Comparison of ENCODE assay signal across 14 cellular contexts in genomic region chr9:137175345-137175961, GRCh38. TPM values are rescaled to one million over a fixed set of nuclear protein-coding genes. Genes with fewer than 3 reads are reported as not detected.
DNase-seq lines count a peak whose midpoint lies in the region; ATAC-seq and TF ChIP-seq lines count a peak whose summit lies in the region.
"Had no signal": no experiment of that assay in that cellular context is flagged by ENCODE, and none has a peak within 500 bp of the region (broad histone marks: within the 10 kb centered on the region; RNA-seq: fewer than 3 reads in every experiment).

No MANE protein-coding gene starts in this region.

- no peaks in the 10 kb centered on the region for H3K9me3 Mint-ChIP-seq in CD4-positive, alpha-beta T cell
- H3K9me3 Mint-ChIP-seq: activated naive CD8-positive, alpha-beta T cell treated with anti-CD3 and anti-CD28 coated beads, Interleukin-2, amount 10 ng/mL, durations not matched to agents 7 days and 5 days; naive thymus-derived CD4-positive, alpha-beta T cell had no signal

- ATAC-seq in CD4-positive, alpha-beta T cell (ENCODE audit: poor library complexity) = peak; percentile 18
- ATAC-seq: naive thymus-derived CD4-positive, alpha-beta T cell had no signal

- 48% methylated on average over 33 of the region's 33 CpGs for WGBS in liver

- H3K27me3 ChIP-seq in CD4-positive, alpha-beta T cell (ENCODE audit: control insufficient read depth, insufficient read depth, low read length) = peaks cover 30% of the 10 kb centered on the region
- H3K27me3 ChIP-seq in liver (ENCODE audit: control insufficient read depth in 4 of 4, insufficient read depth in 4 of 4, low read length in 3 of 4) = peaks cover 0 to 1% (median 0%) of the 10 kb centered on the region in 4 donors

- H3K4me1 ChIP-seq in liver (ENCODE audit: control insufficient read depth in 4 of 4, insufficient read depth in 4 of 4, low read length in 3 of 4) = no peaks in the 10 kb centered on the region

- H3K27ac ChIP-seq in CD4-positive, alpha-beta T cell (ENCODE audit: low read depth, low read length) = no peak overlapping the region
- H3K27ac ChIP-seq in liver (ENCODE audit: low read depth in 1 of 2, low read length in 2 of 2) = no peak overlapping the region
- H3K27ac ChIP-seq: thoracic aorta had no signal

- intact Hi-C loops in CD4-positive, alpha-beta T cell (cut with DNase I, micrococcal nuclease) = loop anchor here in 1 of 2 experiments (10.0 kb wide), 1 partner anchor 51 kb away; no protein-coding TSS in a partner anchor

- in situ Hi-C loops in GM13977 (cut with MboI; ENCODE audit: low pct_unique_long_range_greater_than_20kb, low sequenced_read_pairs, unreplicated experiment) (no loop called here), astrocyte of the cerebellum (cut with HindIII; ENCODE audit: low sequenced_read_pairs) (no loop called here)

- no peak overlapping the region for H3K9ac ChIP-seq in liver (ENCODE audit: low read depth in 1 of 2, low read length in 2 of 2)

- no peak for TF ChIP-seq RAD21 in liver (IDR thresholded peaks at IDR 0.05)

- H3K27me3 Mint-ChIP-seq in CD4-positive, alpha-beta T cell = peaks cover 3% of the 10 kb centered on the region

- H3K4me1 Mint-ChIP-seq in CD4-positive, alpha-beta T cell (ENCODE audit: low read depth) = peaks cover 4% of the 10 kb centered on the region
- H3K4me1 Mint-ChIP-seq: activated naive CD8-positive, alpha-beta T cell treated with anti-CD3 and anti-CD28 coated beads, Interleukin-2, amount 10 ng/mL, durations not matched to agents 7 days and 5 days had no signal

- CTCF ChIA-PET in CD4-positive, alpha-beta T cell (lab: Charles Lee) = no interaction called here

- H3K36me3 Mint-ChIP-seq in CD4-positive, alpha-beta T cell (ENCODE audit: low read depth) = peaks cover 17% of the 10 kb centered on the region

- TF ChIP-seq CTCF in CD4-positive, alpha-beta T cell (IDR thresholded peaks at IDR 0.05) = peak; percentile 34
- peak; percentile 31 for TF ChIP-seq CTCF in GM13977 (IDR thresholded peaks at IDR 0.05; ENCODE audit: extremely low read depth, insufficient read depth, missing control alignments)
- TF ChIP-seq CTCF in astrocyte of the cerebellum (IDR thresholded peaks at IDR 0.05; ENCODE audit: low read depth, low read length, missing control alignments) = peak; percentile 20
- peak; percentile 2 for TF ChIP-seq CTCF in liver (IDR thresholded peaks at IDR 0.05; ENCODE audit: low read depth, low read length, missing input control)

- H3K36me3 ChIP-seq in liver (ENCODE audit: control insufficient read depth in 4 of 4, insufficient read depth in 3 of 4, low read depth in 1 of 4, low read length in 3 of 4) = peaks cover 4 to 21% (median 9%) of the 10 kb centered on the region in 4 donors

- H3K4me3 ChIP-seq in astrocyte of the cerebellum (ENCODE audit: low read depth, low read length) = no peak overlapping the region
- no peak overlapping the region for H3K4me3 ChIP-seq in liver (ENCODE audit: low read depth in 1 of 3, low read length in 3 of 3)
- H3K4me3 ChIP-seq: skin epidermis, thoracic aorta had no signal

- POLR2A ChIA-PET in CD4-positive, alpha-beta T cell (lab: Charles Lee) = no interaction called here

- DNase-seq in CD4-positive, alpha-beta T cell = no peak
- no peak for DNase-seq in GM13977 (ENCODE audit: low spot score)
- DNase-seq in astrocyte of the cerebellum (ENCODE audit: low read depth) = no peak
- no peak for DNase-seq in SKM-1 treated with dmso at 0.1 percent for 144 hours (lab: John Stamatoyannopoulos, UW; ENCODE audit: unreplicated experiment)
- no peak for DNase-seq in DMS114 treated with DMSO at 0.1 percent for 48 hours (lab: John Stamatoyannopoulos, UW; ENCODE audit: unreplicated experiment)
- no peak for DNase-seq in DMS 273 treated with DMSO at 0.1 percent for 48 hours (lab: John Stamatoyannopoulos, UW)
- DNase-seq in NCI-H82 treated with DMSO at 0.1 percent for 48 hours (lab: John Stamatoyannopoulos, UW; ENCODE audit: unreplicated experiment) = no peak
- DNase-seq: activated naive CD8-positive, alpha-beta T cell treated with anti-CD3 and anti-CD28 coated beads, Interleukin-2, amount 10 ng/mL, durations not matched to agents 7 days and 5 days; naive thymus-derived CD4-positive, alpha-beta T cell; T1000 had no signal

- no peak overlapping the region for H3K27ac Mint-ChIP-seq in CD4-positive, alpha-beta T cell
- H3K27ac Mint-ChIP-seq: activated naive CD8-positive, alpha-beta T cell treated with anti-CD3 and anti-CD28 coated beads, Interleukin-2, amount 10 ng/mL, durations not matched to agents 7 days and 5 days had no signal

- no peak overlapping the region for H3K4me3 Mint-ChIP-seq in CD4-positive, alpha-beta T cell
- H3K4me3 Mint-ChIP-seq: activated naive CD8-positive, alpha-beta T cell treated with anti-CD3 and anti-CD28 coated beads, Interleukin-2, amount 10 ng/mL, durations not matched to agents 7 days and 5 days had no signal

- H3K9me3 ChIP-seq in CD4-positive, alpha-beta T cell (ENCODE audit: control insufficient read depth, low read length) = no peaks in the 10 kb centered on the region
- H3K9me3 ChIP-seq in liver (ENCODE audit: control insufficient read depth in 4 of 4, low read length in 3 of 4) = no peaks in the 10 kb centered on the region
- H3K9me3 ChIP-seq: thoracic aorta had no signal

TF ChIP-seq in liver, 16 proteins besides CTCF, POLR2A, EP300 and RAD21:
- no peak for TF ChIP-seq YY1 (IDR thresholded peaks at IDR 0.05)
- TF ChIP-seq RXRA (IDR thresholded peaks at IDR 0.05) = no peak
- no peak for TF ChIP-seq TAF1 (conservative IDR thresholded peaks at IDR 0.05)
- TF ChIP-seq SP1 (IDR thresholded peaks at IDR 0.05) = no peak
- TF ChIP-seq GABPA (IDR thresholded peaks at IDR 0.05 in 1 of 2, conservative IDR thresholded peaks at IDR 0.05 in 1 of 2) = no peak
- TF ChIP-seq REST (IDR thresholded peaks at IDR 0.05) = no peak
- no peak for TF ChIP-seq HNF4G (IDR thresholded peaks at IDR 0.05)
TF ChIP-seq in liver: peak in this region for 0.

RNA-seq across cellular contexts. Expression of gene TMEM210, which starts 3.6 kb away (rescaled TPM):
- not detected for total RNA-seq in CD4-positive, alpha-beta T cell
- not detected for total RNA-seq in liver
- polyA plus RNA-seq in liver = not detected
- total RNA-seq: activated CD8-positive, alpha-beta memory T cell treated with anti-CD3 and anti-CD28 coated beads for 36 hours; activated naive CD8-positive, alpha-beta T cell treated with anti-CD3 and anti-CD28 coated beads, Interleukin-2, amount 10 ng/mL, durations not matched to agents 7 days and 5 days; naive thymus-derived CD4-positive, alpha-beta T cell; thoracic aorta had no signal
- polyA plus RNA-seq: naive thymus-derived CD4-positive, alpha-beta T cell had no signal

RNA-seq across cellular contexts. Expression of gene LRRC26, which starts 5.6 kb away (rescaled TPM):
- total RNA-seq in CD4-positive, alpha-beta T cell = not detected
- total RNA-seq in liver = under 1 TPM in 1 of 2 donors, not detected in 1; 0.17 TPM
- under 1 TPM in 1 of 2 donors, not detected in 1; 0.09 TPM for polyA plus RNA-seq in liver
- total RNA-seq: activated CD8-positive, alpha-beta memory T cell treated with anti-CD3 and anti-CD28 coated beads for 36 hours; activated naive CD8-positive, alpha-beta T cell treated with anti-CD3 and anti-CD28 coated beads, Interleukin-2, amount 10 ng/mL, durations not matched to agents 7 days and 5 days; thoracic aorta had no signal
- polyA plus RNA-seq: naive thymus-derived CD4-positive, alpha-beta T cell had no signal

RNA-seq across cellular contexts. Expression of gene ANAPC2, which starts 12.9 kb away (rescaled TPM):
- total RNA-seq in CD4-positive, alpha-beta T cell = 100 to 1,000 TPM; 144 to 149 TPM
- 10 to 100 TPM; 19.4 to 32.6 TPM for total RNA-seq in liver
- 10 to 100 TPM in 1 of 2 donors, 1 to 10 TPM in 1; 9.3 to 19.9 TPM for polyA plus RNA-seq in liver

RNA-seq across cellular contexts. Expression of gene SSNA1, which starts 13.0 kb away (rescaled TPM):
- 10 to 100 TPM; 30.1 to 30.5 TPM for total RNA-seq in CD4-positive, alpha-beta T cell
- 10 to 100 TPM; 29.8 to 37.5 TPM for total RNA-seq in liver
- 10 to 100 TPM; 43.1 to 44.2 TPM for polyA plus RNA-seq in liver

RNA-seq across cellular contexts. Expression of gene TPRN, which starts 25.1 kb away (rescaled TPM):
- total RNA-seq in CD4-positive, alpha-beta T cell = 1 to 10 TPM; 6.1 to 8.6 TPM
- total RNA-seq in liver = 10 to 100 TPM in 1 of 2 donors, 1 to 10 TPM in 1; 5.4 to 15.8 TPM
- 10 to 100 TPM in 1 of 2 donors, 1 to 10 TPM in 1; 6.5 to 20.1 TPM for polyA plus RNA-seq in liver

Comparison
In these comparisons a context has a peak if more than half of its experiments do, and no peak if none do; other contexts are left out.
1. RNA of gene ANAPC2, which starts 12.9 kb away (total RNA-seq): 144 to 149 TPM in CD4-positive, alpha-beta T cell; 19.4 to 32.6 TPM in liver; every median in the first group is over 4 times any median in the second.
2. Peak in every context shown above with its lines, with median percentiles within 50 percentile points of each other: CTCF ChIP-seq.